In genomic region chr17:82647593-82648164, GRCh38 we compare ENCODE assay signal across 8 cellular contexts. TPM values are rescaled to one million over a fixed set of nuclear protein-coding genes. Genes with fewer than 3 reads are reported as not detected.
DNase-seq lines count a peak whose midpoint lies in the region; ATAC-seq and TF ChIP-seq lines count a peak whose summit lies in the region.

No MANE protein-coding gene starts in this region.

- H3K4me3 Mint-ChIP-seq in activated CD8-positive, alpha-beta T cell treated with anti-CD3 and anti-CD28 coated beads for 36 hours = peak overlapping the region; percentile 83
- peak overlapping the region; percentile 78 for H3K4me3 Mint-ChIP-seq in endodermal cell
- H3K4me3 Mint-ChIP-seq in naive thymus-derived CD8-positive, alpha-beta T cell = peak overlapping the region; percentile 77 to 92 (median 84)

- peak overlapping the region; percentile 92 to 100 (median 98) for H3K4me2 ChIP-seq in BLaER1 treated with 17β-estradiol and CSF1 and Interleukin-3, amounts not matched to agents 10 nM and 100 nM

- CTCF ChIA-PET in activated CD8-positive, alpha-beta T cell treated with anti-CD3 and anti-CD28 coated beads for 36 hours (lab: Charles Lee) = no interaction called here

- H3K9me3 ChIP-seq in BLaER1 treated with 17β-estradiol and CSF1 and Interleukin-3, amounts not matched to agents 10 nM and 100 nM (replicated peaks in 1 of 11) = no peaks in the 10 kb centered on the region
- no peaks in the 10 kb centered on the region for H3K9me3 ChIP-seq in endodermal cell (ENCODE audit: control insufficient read depth, low read length)
- H3K9me3 ChIP-seq in subcutaneous abdominal adipose tissue (ENCODE audit: control insufficient read depth in 5 of 5, low read length in 5 of 5) = no peaks in the 10 kb centered on the region

- H3K27me3 ChIP-seq in BLaER1 treated with 17β-estradiol and CSF1 and Interleukin-3, amounts not matched to agents 10 nM and 100 nM = no peaks in the 10 kb centered on the region
- H3K27me3 ChIP-seq in endodermal cell (ENCODE audit: control insufficient read depth, insufficient read depth, low read length, poor library complexity, severe bottlenecking) (no peaks in the 10 kb centered on the region), subcutaneous abdominal adipose tissue (ENCODE audit: control insufficient read depth in 5 of 5, insufficient read depth in 4 of 5, low read length in 5 of 5) (no peaks in the 10 kb centered on the region)

- peaks cover 51 to 55% (median 54%) of the 10 kb centered on the region in 11 experiments; a peak in 21 of 22 replicates for H4K20me1 ChIP-seq in BLaER1 treated with 17β-estradiol and CSF1 and Interleukin-3, amounts not matched to agents 10 nM and 100 nM

- peak overlapping the region; percentile 93 to 99 (median 96) for H3K9ac ChIP-seq in BLaER1 treated with 17β-estradiol and CSF1 and Interleukin-3, amounts not matched to agents 10 nM and 100 nM
- H3K9ac ChIP-seq in endodermal cell (ENCODE audit: extremely low read depth, low read length, poor library complexity, severe bottlenecking) = peak overlapping the region; percentile 80
- H3K9ac ChIP-seq in subcutaneous abdominal adipose tissue (ENCODE audit: low read length in 5 of 5) = peak overlapping the region; percentile 48 to 95 (median 87)

- DNase-seq in GM20000 (ENCODE audit: low spot score) = peak; percentile 63
- DNase-seq in HPDE6-E6E7 (ENCODE audit: extremely low spot score) = peak; percentile 21
- DNase-seq in activated CD8-positive, alpha-beta T cell treated with anti-CD3 and anti-CD28 coated beads for 36 hours = peak; percentile 51
- peak; percentile 75 for DNase-seq in endodermal cell
- DNase-seq in naive thymus-derived CD8-positive, alpha-beta T cell = peak; percentile 25 to 70 (median 50)
- no peak for DNase-seq in mesenteric fat pad (ENCODE audit: low spot score)

- peak overlapping the region; percentile 88 to 96 (median 94) for H3K27ac ChIP-seq in BLaER1 treated with 17β-estradiol and CSF1 and Interleukin-3, amounts not matched to agents 10 nM and 100 nM
- H3K27ac ChIP-seq in endodermal cell (ENCODE audit: low read depth, low read length) (peak overlapping the region; percentile 84), subcutaneous abdominal adipose tissue (ENCODE audit: low read depth, low read length) (peak overlapping the region; percentile 78)

- peaks cover 26 to 33% (median 29%) of the 10 kb centered on the region in 10 experiments for H3K4me1 ChIP-seq in BLaER1 treated with 17β-estradiol and CSF1 and Interleukin-3, amounts not matched to agents 10 nM and 100 nM
- H3K4me1 ChIP-seq in endodermal cell (ENCODE audit: control insufficient read depth, insufficient read depth, low read length) (no peaks in the 10 kb centered on the region), subcutaneous abdominal adipose tissue (ENCODE audit: control insufficient read depth in 5 of 5, insufficient read depth in 5 of 5, low read length in 5 of 5) (peaks cover 2 to 23% (median 22%) of the 10 kb centered on the region in 5 donors)

- H3K9me3 Mint-ChIP-seq in activated CD8-positive, alpha-beta T cell treated with anti-CD3 and anti-CD28 coated beads for 36 hours = no peaks in the 10 kb centered on the region
- no peaks in the 10 kb centered on the region for H3K9me3 Mint-ChIP-seq in endodermal cell
- H3K9me3 Mint-ChIP-seq in naive thymus-derived CD8-positive, alpha-beta T cell = no peaks in the 10 kb centered on the region

- peaks cover 25% of the 10 kb centered on the region for H3K4me1 Mint-ChIP-seq in activated CD8-positive, alpha-beta T cell treated with anti-CD3 and anti-CD28 coated beads for 36 hours (ENCODE audit: low read depth)
- H3K4me1 Mint-ChIP-seq in endodermal cell = peaks cover 4% of the 10 kb centered on the region
- peaks cover 11 to 38% (median 29%) of the 10 kb centered on the region in 4 donors for H3K4me1 Mint-ChIP-seq in naive thymus-derived CD8-positive, alpha-beta T cell

- peak overlapping the region; percentile 81 to 100 (median 96) for H3K4me3 ChIP-seq in BLaER1 treated with 17β-estradiol and CSF1 and Interleukin-3, amounts not matched to agents 10 nM and 100 nM
- H3K4me3 ChIP-seq in endodermal cell (ENCODE audit: low read length) = peak overlapping the region; percentile 96
- H3K4me3 ChIP-seq in subcutaneous abdominal adipose tissue (ENCODE audit: low read depth in 1 of 5, low read length in 5 of 5) = peak overlapping the region; percentile 55 to 97 (median 85)

- H3K36me3 ChIP-seq in BLaER1 treated with 17β-estradiol and CSF1 and Interleukin-3, amounts not matched to agents 10 nM and 100 nM = peaks cover 20 to 38% (median 29%) of the 10 kb centered on the region in 11 experiments
- H3K36me3 ChIP-seq in endodermal cell (ENCODE audit: control insufficient read depth, insufficient read depth, low read length) (peaks cover 24% of the 10 kb centered on the region), subcutaneous abdominal adipose tissue (ENCODE audit: control insufficient read depth in 5 of 5, insufficient read depth in 5 of 5, low read length in 5 of 5) (peaks cover 0 to 18% (median 15%) of the 10 kb centered on the region in 5 donors)

- TF ChIP-seq CTCF in GM20000 (IDR thresholded peaks at IDR 0.05; ENCODE audit: extremely low read depth, missing control alignments) = no peak
- TF ChIP-seq CTCF in activated CD8-positive, alpha-beta T cell treated with anti-CD3 and anti-CD28 coated beads for 36 hours (IDR thresholded peaks at IDR 0.05) = peak; percentile 25
- peak; percentile 31 for TF ChIP-seq CTCF in endodermal cell (conservative IDR thresholded peaks at IDR 0.05)

- peak overlapping the region; percentile 77 for H3K27ac Mint-ChIP-seq in activated CD8-positive, alpha-beta T cell treated with anti-CD3 and anti-CD28 coated beads for 36 hours
- H3K27ac Mint-ChIP-seq in endodermal cell = peak overlapping the region; percentile 87
- peak overlapping the region in 9 of 10 donors; percentile 66 to 91 (median 80) for H3K27ac Mint-ChIP-seq in naive thymus-derived CD8-positive, alpha-beta T cell

- H3K36me3 Mint-ChIP-seq in activated CD8-positive, alpha-beta T cell treated with anti-CD3 and anti-CD28 coated beads for 36 hours (ENCODE audit: low read depth) = peaks cover 33% of the 10 kb centered on the region
- peaks cover 25% of the 10 kb centered on the region for H3K36me3 Mint-ChIP-seq in endodermal cell (ENCODE audit: low read depth)
- peaks cover 0 to 31% (median 11%) of the 10 kb centered on the region in 3 donors for H3K36me3 Mint-ChIP-seq in naive thymus-derived CD8-positive, alpha-beta T cell

- no peaks in the 10 kb centered on the region for H3K27me3 Mint-ChIP-seq in activated CD8-positive, alpha-beta T cell treated with anti-CD3 and anti-CD28 coated beads for 36 hours
- peaks cover 10% of the 10 kb centered on the region for H3K27me3 Mint-ChIP-seq in endodermal cell (ENCODE audit: insufficient read depth)
- no peaks in the 10 kb centered on the region for H3K27me3 Mint-ChIP-seq in naive thymus-derived CD8-positive, alpha-beta T cell

- peak; percentile 11 for ATAC-seq in activated CD8-positive, alpha-beta T cell treated with anti-CD3 and anti-CD28 coated beads for 36 hours
- ATAC-seq in naive thymus-derived CD8-positive, alpha-beta T cell = peak; percentile 40 to 43

- POLR2A ChIA-PET in activated CD8-positive, alpha-beta T cell treated with anti-CD3 and anti-CD28 coated beads for 36 hours (lab: Charles Lee) = interaction anchor here (1.3 kb wide), 1 partner anchor 22 kb away, joined by 3 read pairs; no protein-coding TSS in a partner anchor
- POLR2A ChIA-PET in naive thymus-derived CD8-positive, alpha-beta T cell (lab: Charles Lee) = interaction anchor here (1.0 to 1.3 kb wide), 2 partner anchors 93 to 229 kb away, joined by 3 read pairs; no protein-coding TSS in a partner anchor

- intact Hi-C loops in activated CD8-positive, alpha-beta T cell treated with anti-CD3 and anti-CD28 coated beads for 36 hours (cut with micrococcal nuclease) = no loop called here

- 0% methylated on average over 11 to 54 of the region's 54 CpGs for WGBS in endodermal cell (ENCODE audit: insufficient coverage in 1 of 2, insufficient read length in 1 of 2), 2 experiments

RNA-seq across cellular contexts. Expression of gene WDR45B, which starts 0.6 kb away (rescaled TPM):
- 100 to 1,000 TPM; 127 to 132 TPM for total RNA-seq in activated CD8-positive, alpha-beta T cell treated with anti-CD3 and anti-CD28 coated beads for 36 hours
- total RNA-seq in endodermal cell (10 to 100 TPM; 75.3 to 79.1 TPM), mesenteric fat pad (65.3 TPM)
- 79.0 TPM for polyA plus RNA-seq in endodermal cell (2013, experiment 1 of 2)
- 79.4 TPM for polyA plus RNA-seq in endodermal cell (2013, experiment 2 of 2)
- total RNA-seq in naive thymus-derived CD8-positive, alpha-beta T cell = 10 to 100 TPM; 68.6 to 75.0 TPM
- polyA plus RNA-seq in naive thymus-derived CD8-positive, alpha-beta T cell = 10 to 100 TPM; 22.5 to 32.6 (median 27.9) TPM

RNA-seq across cellular contexts. Expression of gene RAB40B, which starts 50.8 kb away (rescaled TPM):
- total RNA-seq in activated CD8-positive, alpha-beta T cell treated with anti-CD3 and anti-CD28 coated beads for 36 hours = 1 to 10 TPM; 1.6 to 3.4 TPM
- 1 to 10 TPM; 1.2 to 4.6 TPM for total RNA-seq in endodermal cell
- 7.2 TPM for polyA plus RNA-seq in endodermal cell (2013, experiment 1 of 2)
- 5.1 TPM for polyA plus RNA-seq in endodermal cell (2013, experiment 2 of 2)
- total RNA-seq in naive thymus-derived CD8-positive, alpha-beta T cell = 1 to 10 TPM; 5.0 to 6.1 TPM
- polyA plus RNA-seq in naive thymus-derived CD8-positive, alpha-beta T cell = 1 to 10 TPM; 1.4 to 2.7 (median 1.7) TPM
- total RNA-seq in mesenteric fat pad = 5.5 TPM
